29 cellular contexts compared by ENCODE assay signal in genomic region chr13:40139896-40140520, GRCh38.
DNase-seq lines count a peak whose midpoint lies in the region; ATAC-seq and TF ChIP-seq lines count a peak whose summit lies in the region.
"Had no signal": no experiment of that assay in that cellular context is flagged by ENCODE, and none has a peak within 500 bp of the region (broad histone marks: within the 10 kb centered on the region; RNA-seq: fewer than 3 reads in every experiment).

No MANE protein-coding gene starts in this region.

- no peaks in the 10 kb centered on the region for H3K27me3 Mint-ChIP-seq in activated naive CD4-positive, alpha-beta T cell treated with anti-CD3 and anti-CD28 coated beads, Interleukin-2, amount 50 U/mL, for 24 hours

- H3K27ac ChIP-seq in smooth muscle cell (ENCODE audit: low read depth) = peak overlapping the region; percentile 32
- H3K27ac ChIP-seq: SJCRH30 had no signal

- H3K4me3 ChIP-seq in smooth muscle cell = no peak overlapping the region
- H3K4me3 ChIP-seq: MG63, SJCRH30 had no signal

- peaks cover 20% of the 10 kb centered on the region for H3K4me1 Mint-ChIP-seq in activated naive CD4-positive, alpha-beta T cell treated with anti-CD3 and anti-CD28 coated beads, Interleukin-2, amount 50 U/mL, for 24 hours
- H3K4me1 Mint-ChIP-seq: CD14-positive monocyte had no signal

- H4K20me1 ChIP-seq in smooth muscle cell (ENCODE audit: low read depth) = no peaks in the 10 kb centered on the region

- WGBS in smooth muscle cell (ENCODE audit: low lambda C conversion rate) = 43% methylated on average over 10 of the region's 10 CpGs

- H2AFZ ChIP-seq in smooth muscle cell (ENCODE audit: low read depth) = peak overlapping the region; percentile 44

- no peak overlapping the region for H3K4me3 Mint-ChIP-seq in activated naive CD4-positive, alpha-beta T cell treated with anti-CD3 and anti-CD28 coated beads, Interleukin-2, amount 50 U/mL, for 24 hours
- H3K4me3 Mint-ChIP-seq: CD14-positive monocyte; CD8-positive, alpha-beta memory T cell had no signal

- no peaks in the 10 kb centered on the region for H3K27me3 ChIP-seq in smooth muscle cell (ENCODE audit: low read depth)
- H3K27me3 ChIP-seq: BE2C, MG63, SJCRH30 had no signal

- DNase-seq in activated naive CD4-positive, alpha-beta T cell treated with Interleukin-2 at 50 U/mL for 16 hours = no peak
- DNase-seq in dermis blood vessel endothelial cell (peak; percentile 18), myocyte (ENCODE audit: low read depth) (peak; percentile 33), smooth muscle cell (lab: John Stamatoyannopoulos, UW; ENCODE audit: unreplicated experiment) (no peak), NCI-H446 treated with DMSO at 0.1 percent for 48 hours (lab: John Stamatoyannopoulos, UW) (no peak), COLO829 (ENCODE audit: low spot score) (no peak)
- DNase-seq: 8988T; ACHN; BE2C; Calu3; CD8-positive, alpha-beta memory T cell; DMS79 treated with DMSO at 0.1 percent for 48 hours; GF-D8; HCEC 1CT; KBM-7; MG63; NCI-H1105 treated with DMSO at 0.1 percent for 48 hours; NCI-H146; NCI-H1930; NCI-H2107; NCI-H524 treated with DMSO at 0.1 percent for 48 hours; NCI-H82; NK-92 treated with Interleukin-12 subunit alpha and Interleukin-12 subunit beta, amount 100 ng/mL, for 24 hours; PC-3; SJCRH30 had no signal

- TF ChIP-seq CTCF in smooth muscle cell (IDR thresholded peaks at IDR 0.05; ENCODE audit: borderline replicate concordance, insufficient read depth, poor library complexity, severe bottlenecking) = no peak

- no peaks in the 10 kb centered on the region for H3K9me3 ChIP-seq in smooth muscle cell (replicated peaks; ENCODE audit: low read depth)
- H3K9me3 ChIP-seq: BE2C, MG63, SJCRH30 had no signal

- H3K27ac Mint-ChIP-seq in activated naive CD4-positive, alpha-beta T cell treated with anti-CD3 and anti-CD28 coated beads, Interleukin-2, amount 50 U/mL, for 24 hours = peak overlapping the region; percentile 37
- H3K27ac Mint-ChIP-seq: CD8-positive, alpha-beta memory T cell had no signal

- H3K4me2 ChIP-seq in smooth muscle cell = peak overlapping the region; percentile 62

- no peak for ATAC-seq in GM21423 (IDR thresholded peaks at IDR 0.05; ENCODE audit: unreplicated experiment)
- ATAC-seq: PC-3, Right ventricle myocardium inferior had no signal

- H3K9ac ChIP-seq in smooth muscle cell (ENCODE audit: low read depth) = no peak overlapping the region

- no peaks in the 10 kb centered on the region for H3K36me3 Mint-ChIP-seq in activated naive CD4-positive, alpha-beta T cell treated with anti-CD3 and anti-CD28 coated beads, Interleukin-2, amount 50 U/mL, for 24 hours
- H3K36me3 Mint-ChIP-seq: CD14-positive monocyte had no signal

- H3K36me3 ChIP-seq in smooth muscle cell (ENCODE audit: low read depth) = no peaks in the 10 kb centered on the region
- H3K36me3 ChIP-seq: BE2C, MG63, SJCRH30 had no signal

- H3K79me2 ChIP-seq in smooth muscle cell (ENCODE audit: low read depth) = no peaks in the 10 kb centered on the region

- no peaks in the 10 kb centered on the region for H3K9me3 Mint-ChIP-seq in activated naive CD4-positive, alpha-beta T cell treated with anti-CD3 and anti-CD28 coated beads, Interleukin-2, amount 50 U/mL, for 24 hours

- no peaks in the 10 kb centered on the region for H3K4me1 ChIP-seq in smooth muscle cell (ENCODE audit: low read depth)
- H3K4me1 ChIP-seq: BE2C, SJCRH30 had no signal

- peaks cover 6% of the 10 kb centered on the region for H3F3A ChIP-seq in smooth muscle cell (ENCODE audit: low read depth)

Comparison
In these comparisons a context has a peak if more than half of its experiments do, and no peak if none do; other contexts are left out.
1. DNase-seq: peak in dermis blood vessel endothelial cell (single experiment) and myocyte (single experiment); none in activated naive CD4-positive, alpha-beta T cell treated with Interleukin-2 at 50 U/mL for 16 hours (single experiment), smooth muscle cell (single experiment), NCI-H446 treated with DMSO at 0.1 percent for 48 hours (single experiment) and COLO829 (single experiment).